15 cellular contexts compared by ENCODE assay signal in the genomic region with DNA sequence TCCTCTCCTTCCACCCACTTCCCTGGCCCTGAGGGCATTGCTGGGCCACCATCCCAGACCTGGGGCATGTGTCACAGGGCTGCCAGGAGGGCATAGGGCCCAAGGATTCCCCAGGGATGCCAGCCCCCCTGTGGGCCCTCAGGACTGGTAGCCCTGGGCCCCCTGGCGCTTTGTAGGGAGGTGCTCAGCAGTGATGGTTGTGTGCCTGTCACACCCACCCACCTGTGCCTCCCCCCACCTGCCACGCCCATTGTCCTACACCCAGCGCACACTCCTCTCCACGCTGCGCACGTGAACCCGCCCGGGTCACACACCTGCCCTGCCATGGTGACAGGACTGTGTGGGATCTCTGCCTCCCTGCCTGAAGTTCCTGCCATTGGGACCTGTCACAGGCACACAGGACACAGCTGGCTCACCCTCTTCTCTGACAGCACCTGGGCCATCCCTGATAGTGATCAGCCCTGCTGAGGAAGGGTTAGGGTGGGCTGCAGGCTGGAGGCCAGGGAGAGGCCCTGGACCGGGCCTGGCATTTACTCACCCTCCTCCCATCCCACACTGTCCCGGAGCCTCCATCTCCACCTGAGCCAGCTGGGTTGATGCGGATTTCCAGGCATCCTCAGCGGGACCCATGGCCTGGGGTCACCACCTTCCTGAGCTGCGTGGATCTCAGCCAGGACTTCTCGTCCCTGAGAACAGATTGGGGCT.
"Had no signal": no experiment of that assay in that cellular context is flagged by ENCODE, and none has a peak within 500 bp of the region (broad histone marks: within the 10 kb centered on the region; RNA-seq: fewer than 3 reads in every experiment).

No MANE protein-coding gene starts in this region.

- H3K9me3 Mint-ChIP-seq: activated CD4-positive, alpha-beta T cell treated with anti-CD3 and anti-CD28 coated beads, Interleukin-2, amount 10 ng/mL, durations not matched to agents 24 days and 14 days had no signal

- ATAC-seq: gastrocnemius medialis had no signal

- H3K36me3 Mint-ChIP-seq: activated naive CD4-positive, alpha-beta T cell treated with anti-CD3 and anti-CD28 coated beads, Interleukin-2, amount 10 ng/mL, durations not matched to agents 7 days and 5 days had no signal

- H3K4me1 ChIP-seq: breast epithelium, uterus had no signal

- H3K36me3 ChIP-seq: breast epithelium, gastrocnemius medialis, ovary, uterus had no signal

- DNase-seq: activated CD4-positive, alpha-beta T cell treated with anti-CD3 and anti-CD28 coated beads, Interleukin-2, amount 10 ng/mL, durations not matched to agents 24 days and 14 days; activated CD4-positive, CD25-positive, alpha-beta regulatory T cell; activated naive CD4-positive, alpha-beta T cell treated with anti-CD3 and anti-CD28 coated beads, Interleukin-2, amount 10 ng/mL, durations not matched to agents 7 days and 5 days; endodermal cell; gastrocnemius medialis; islet precursor cell; nephron progenitor cell; stimulated activated CD4-positive, alpha-beta T cell treated with anti-CD3 and anti-CD28 coated beads, Interleukin-12 subunit alpha, Interleukin-12 subunit beta, amount 100 ng/mL, for 4 hours; stimulated activated CD4-positive, alpha-beta T cell treated with anti-CD3 and anti-CD28 coated beads, Interleukin-2, amount 100 ng/mL, for 24 hours; uterus had no signal

- H3K9me3 ChIP-seq: ascending aorta, breast epithelium, gastrocnemius medialis, ovary, uterus had no signal

- H3K27me3 ChIP-seq: ascending aorta, breast epithelium, gastrocnemius medialis, ovary, uterus had no signal

- H3K4me1 Mint-ChIP-seq: activated CD4-positive, alpha-beta T cell treated with anti-CD3 and anti-CD28 coated beads, Interleukin-2, amount 10 ng/mL, durations not matched to agents 24 days and 14 days had no signal

- H3K4me3 ChIP-seq: ascending aorta, breast epithelium, gastrocnemius medialis, ovary, uterus had no signal

- H3K4me3 Mint-ChIP-seq: activated CD4-positive, alpha-beta T cell treated with anti-CD3 and anti-CD28 coated beads, Interleukin-2, amount 10 ng/mL, durations not matched to agents 24 days and 14 days; activated naive CD4-positive, alpha-beta T cell treated with anti-CD3 and anti-CD28 coated beads, Interleukin-2, amount 10 ng/mL, durations not matched to agents 7 days and 5 days; endodermal cell; nephron progenitor cell; T-helper 2 cell treated with Interferon-gamma antibody and Interleukin-4, amounts not matched to agents 5 μg/mL and 100 μg/mL, for 36 hours had no signal

- H3K27ac ChIP-seq: breast epithelium, gastrocnemius medialis, ovary, uterus had no signal

- H3K27ac Mint-ChIP-seq: activated CD4-positive, alpha-beta T cell treated with anti-CD3 and anti-CD28 coated beads, Interleukin-2, amount 10 ng/mL, durations not matched to agents 24 days and 14 days; activated naive CD4-positive, alpha-beta T cell treated with anti-CD3 and anti-CD28 coated beads, Interleukin-2, amount 10 ng/mL, durations not matched to agents 7 days and 5 days; activated T-helper 2 cell treated with anti-CD3 and anti-CD28 coated beads, Interferon-gamma antibody, Interleukin-2, Interleukin-4, amounts not matched to agents 10 μg/mL and 5 μg/mL and 100 μg/mL, durations not matched to agents 14 hours and 24 hours and 36 hours; endodermal cell; nephron progenitor cell; T-helper 2 cell treated with Interferon-gamma antibody and Interleukin-4, amounts not matched to agents 5 μg/mL and 100 μg/mL, for 36 hours had no signal
